Comparison of ENCODE assay signal across 1 cellular context in genomic region chr11:134236834-134237556, GRCh38.
TF ChIP-seq lines count a peak whose summit lies in the region.

No MANE protein-coding gene starts in this region.

TF ChIP-seq in SK-N-SH, 30 proteins besides CTCF, POLR2A, EP300 and RAD21 (continued from another document):
- TF ChIP-seq, protein P1, sequence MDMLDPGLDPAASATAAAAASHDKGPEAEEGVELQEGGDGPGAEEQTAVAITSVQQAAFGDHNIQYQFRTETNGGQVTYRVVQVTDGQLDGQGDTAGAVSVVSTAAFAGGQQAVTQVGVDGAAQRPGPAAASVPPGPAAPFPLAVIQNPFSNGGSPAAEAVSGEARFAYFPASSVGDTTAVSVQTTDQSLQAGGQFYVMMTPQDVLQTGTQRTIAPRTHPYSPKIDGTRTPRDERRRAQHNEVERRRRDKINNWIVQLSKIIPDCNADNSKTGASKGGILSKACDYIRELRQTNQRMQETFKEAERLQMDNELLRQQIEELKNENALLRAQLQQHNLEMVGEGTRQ (IDR thresholded peaks at IDR 0.05; ENCODE audit: borderline replicate concordance, low read depth, low read length): no peak
- TF ChIP-seq FOXM1 (IDR thresholded peaks at IDR 0.05; ENCODE audit: low read depth) (no peak), FOXJ3 (CRISPR knock-in tag; IDR thresholded peaks at IDR 0.05) (no peak), TEAD4 (IDR thresholded peaks at IDR 0.05; ENCODE audit: borderline replicate concordance, insufficient read depth) (no peak), USF1 (IDR thresholded peaks at IDR 0.05; ENCODE audit: borderline replicate concordance, low read depth) (no peak), TAF1 (IDR thresholded peaks at IDR 0.05; ENCODE audit: borderline replicate concordance, low read depth, low read length) (peak; percentile 19; the same call in 1 of the 2 replicates), NRF1 (IDR thresholded peaks at IDR 0.05; ENCODE audit: low read depth, low read length) (no peak), MEF2A (IDR thresholded peaks at IDR 0.05; ENCODE audit: borderline replicate concordance, low read depth) (no peak), FOSL2 (IDR thresholded peaks at IDR 0.05; ENCODE audit: borderline replicate concordance, low read depth) (peak; percentile 87), EZH2phosphoT487 (IDR thresholded peaks at IDR 0.05; ENCODE audit: borderline replicate concordance, low read depth) (no peak), TCF12 (IDR thresholded peaks at IDR 0.05) (peak; percentile 53), IRF3 (IDR thresholded peaks at IDR 0.05; ENCODE audit: low read depth, low read length) (no peak), RCOR1 (IDR thresholded peaks at IDR 0.05; ENCODE audit: low read length) (no peak), RFX5 (IDR thresholded peaks at IDR 0.05; ENCODE audit: low read length) (no peak), CHD2 (IDR thresholded peaks at IDR 0.05; ENCODE audit: low read length, partially characterized antibody) (no peak), GATA2 (CRISPR knock-in tag; IDR thresholded peaks at IDR 0.05) (no peak), SIN3A (IDR thresholded peaks at IDR 0.05; ENCODE audit: borderline replicate concordance, low read depth, low read length) (no peak; the same call in 1 of the 2 replicates)
- TF ChIP-seq, protein P2, sequence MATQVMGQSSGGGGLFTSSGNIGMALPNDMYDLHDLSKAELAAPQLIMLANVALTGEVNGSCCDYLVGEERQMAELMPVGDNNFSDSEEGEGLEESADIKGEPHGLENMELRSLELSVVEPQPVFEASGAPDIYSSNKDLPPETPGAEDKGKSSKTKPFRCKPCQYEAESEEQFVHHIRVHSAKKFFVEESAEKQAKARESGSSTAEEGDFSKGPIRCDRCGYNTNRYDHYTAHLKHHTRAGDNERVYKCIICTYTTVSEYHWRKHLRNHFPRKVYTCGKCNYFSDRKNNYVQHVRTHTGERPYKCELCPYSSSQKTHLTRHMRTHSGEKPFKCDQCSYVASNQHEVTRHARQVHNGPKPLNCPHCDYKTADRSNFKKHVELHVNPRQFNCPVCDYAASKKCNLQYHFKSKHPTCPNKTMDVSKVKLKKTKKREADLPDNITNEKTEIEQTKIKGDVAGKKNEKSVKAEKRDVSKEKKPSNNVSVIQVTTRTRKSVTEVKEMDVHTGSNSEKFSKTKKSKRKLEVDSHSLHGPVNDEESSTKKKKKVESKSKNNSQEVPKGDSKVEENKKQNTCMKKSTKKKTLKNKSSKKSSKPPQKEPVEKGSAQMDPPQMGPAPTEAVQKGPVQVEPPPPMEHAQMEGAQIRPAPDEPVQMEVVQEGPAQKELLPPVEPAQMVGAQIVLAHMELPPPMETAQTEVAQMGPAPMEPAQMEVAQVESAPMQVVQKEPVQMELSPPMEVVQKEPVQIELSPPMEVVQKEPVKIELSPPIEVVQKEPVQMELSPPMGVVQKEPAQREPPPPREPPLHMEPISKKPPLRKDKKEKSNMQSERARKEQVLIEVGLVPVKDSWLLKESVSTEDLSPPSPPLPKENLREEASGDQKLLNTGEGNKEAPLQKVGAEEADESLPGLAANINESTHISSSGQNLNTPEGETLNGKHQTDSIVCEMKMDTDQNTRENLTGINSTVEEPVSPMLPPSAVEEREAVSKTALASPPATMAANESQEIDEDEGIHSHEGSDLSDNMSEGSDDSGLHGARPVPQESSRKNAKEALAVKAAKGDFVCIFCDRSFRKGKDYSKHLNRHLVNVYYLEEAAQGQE (IDR thresholded peaks at IDR 0.05; ENCODE audit: low read depth, low read length): no peak
- TF ChIP-seq, protein P3, sequence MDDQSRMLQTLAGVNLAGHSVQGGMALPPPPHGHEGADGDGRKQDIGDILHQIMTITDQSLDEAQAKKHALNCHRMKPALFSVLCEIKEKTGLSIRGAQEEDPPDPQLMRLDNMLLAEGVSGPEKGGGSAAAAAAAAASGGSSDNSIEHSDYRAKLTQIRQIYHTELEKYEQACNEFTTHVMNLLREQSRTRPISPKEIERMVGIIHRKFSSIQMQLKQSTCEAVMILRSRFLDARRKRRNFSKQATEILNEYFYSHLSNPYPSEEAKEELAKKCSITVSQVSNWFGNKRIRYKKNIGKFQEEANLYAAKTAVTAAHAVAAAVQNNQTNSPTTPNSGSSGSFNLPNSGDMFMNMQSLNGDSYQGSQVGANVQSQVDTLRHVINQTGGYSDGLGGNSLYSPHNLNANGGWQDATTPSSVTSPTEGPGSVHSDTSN (IDR thresholded peaks at IDR 0.05): peak; percentile 47; the same call in 1 of the 2 replicates
TF ChIP-seq in SK-N-SH: peak in this region for 6.
